38 cellular contexts compared by ENCODE assay signal in genomic region chr9:136724772-136725171, GRCh38. TPM values are rescaled to one million over a fixed set of nuclear protein-coding genes. Genes with fewer than 3 reads are reported as not detected.
DNase-seq lines count a peak whose midpoint lies in the region; ATAC-seq, FAIRE-seq and TF ChIP-seq lines count a peak whose summit lies in the region.
"Had no signal": no experiment of that assay in that cellular context is flagged by ENCODE, and none has a peak within 500 bp of the region (broad histone marks: within the 10 kb centered on the region; RNA-seq: fewer than 3 reads in every experiment).

No MANE protein-coding gene starts in this region.

- TF ChIP-seq RAD21 in HepG2 (CRISPR knock-in tag; IDR thresholded peaks at IDR 0.05), result no peak

- no peaks in the 10 kb centered on the region for H3K9me3 ChIP-seq in HepG2 (ENCODE audit: low read length)
- H3K9me3 ChIP-seq in right lobe of liver, result no peaks in the 10 kb centered on the region
- H3K9me3 ChIP-seq in PC-3 (ENCODE audit: low read length), result no peaks in the 10 kb centered on the region
- no peaks in the 10 kb centered on the region for H3K9me3 ChIP-seq in astrocyte (ENCODE audit: insufficient read depth, low read depth, low read length)
- H3K9me3 ChIP-seq: lower lobe of right lung, pancreas, spleen, testis, uterus had no signal

- H3K4me1 ChIP-seq in HepG2 (ENCODE audit: insufficient read depth, low read length), result peaks cover 42% of the 10 kb centered on the region
- H3K4me1 ChIP-seq in right lobe of liver, result peaks cover 0 to 17% (median 7%) of the 10 kb centered on the region in 4 donors
- H3K4me1 ChIP-seq in PC-3 (ENCODE audit: insufficient read depth, low read length), result peaks cover 25% of the 10 kb centered on the region
- peaks cover 45% of the 10 kb centered on the region for H3K4me1 ChIP-seq in astrocyte (ENCODE audit: insufficient read depth, low read length)

- H3K4me3 Mint-ChIP-seq in astrocyte (ENCODE audit: unreplicated experiment), result peak overlapping the region; percentile 67
- H3K4me3 Mint-ChIP-seq: dendritic cell treated with granulocyte-macrophage colony-stimulating factor and Interleukin-4, amounts not matched to agents 40 ng/mL and 50 ng/mL, for 4 days; stimulated activated memory B cell treated with anti-CD40 and anti-IgM and Interleukin-4, amounts not matched to agents 10 μg/mL and 1 μg/mL and 100 μg/mL, for 72 hours had no signal

- H3K4me1 Mint-ChIP-seq in astrocyte (ENCODE audit: low read depth, unreplicated experiment), result peaks cover 15% of the 10 kb centered on the region

- no peak overlapping the region for H3K4me2 ChIP-seq in HepG2 (ENCODE audit: low read depth, low read length)
- H3K4me2 ChIP-seq in PC-3 (ENCODE audit: low read length), result peak overlapping the region; percentile 22; the same call in 1 of the 2 replicates
- peak overlapping the region; percentile 97 for H3K4me2 ChIP-seq in astrocyte (ENCODE audit: low read length)

- H2AFZ ChIP-seq in HepG2 (ENCODE audit: low read length) (no peak overlapping the region), PC-3 (ENCODE audit: low read length) (no peak overlapping the region), astrocyte (ENCODE audit: low read depth, low read length) (no peak overlapping the region)
- H2AFZ ChIP-seq: GM23248 had no signal

- TF ChIP-seq POLR2A in HepG2 (IDR thresholded peaks at IDR 0.05; ENCODE audit: insufficient read depth in 1 of 2, low read depth in 2 of 2, low read length in 2 of 2) (no peak), right lobe of liver (IDR thresholded peaks at IDR 0.05) (no peak)

- TF ChIP-seq EP300 in HepG2 (IDR thresholded peaks at IDR 0.05; ENCODE audit: low read depth in 2 of 2, low read length in 2 of 2) (no peak), HepG2 (CRISPR knock-in tag; IDR thresholded peaks at IDR 0.05; ENCODE audit: borderline replicate concordance) (no peak)

- H3K79me2 ChIP-seq in HepG2 (ENCODE audit: insufficient read depth, low read length), result peaks cover 27% of the 10 kb centered on the region
- peaks cover 61% of the 10 kb centered on the region for H3K79me2 ChIP-seq in PC-3 (ENCODE audit: low read length)
- peaks cover 62% of the 10 kb centered on the region for H3K79me2 ChIP-seq in astrocyte (ENCODE audit: insufficient read depth, low read length)

- H3K27ac ChIP-seq in HepG2 (ENCODE audit: extremely low read length, insufficient read depth, low read length) (no peak overlapping the region), right lobe of liver (no peak overlapping the region), PC-3 (ENCODE audit: low read length) (no peak overlapping the region), astrocyte (ENCODE audit: low read depth, low read length) (no peak overlapping the region)
- H3K27ac ChIP-seq: GM23248, lower lobe of right lung, pancreas, spleen, testis, uterus had no signal

- no peaks in the 10 kb centered on the region; a peak in 1 of 5 replicates for H3K27me3 ChIP-seq in HepG2 (ENCODE audit: control insufficient read depth in 1 of 2, insufficient read depth in 2 of 2, low read length in 2 of 2)
- H3K27me3 ChIP-seq in right lobe of liver, result no peaks in the 10 kb centered on the region
- no peaks in the 10 kb centered on the region for H3K27me3 ChIP-seq in PC-3 (ENCODE audit: low read length)
- H3K27me3 ChIP-seq in astrocyte (ENCODE audit: insufficient read depth, low read length), result no peaks in the 10 kb centered on the region
- H3K27me3 ChIP-seq: pancreas, testis, uterus had no signal

- ATAC-seq in HepG2 (no peak), right lobe of liver (no peak), PC-3 (no peak), GM18517 (IDR thresholded peaks at IDR 0.05; ENCODE audit: unreplicated experiment) (no peak), sciatic nerve (no peak)
- ATAC-seq: lower lobe of right lung; natural killer cell treated with Interleukin-12 subunit alpha and Interleukin-12 subunit beta and Interleukin-15 and Interleukin-18, amount 100 ng/mL, for 72 hours; pancreas; stimulated activated memory B cell treated with anti-CD40 and anti-IgM and Interleukin-4, amounts not matched to agents 10 μg/mL and 1 μg/mL and 100 μg/mL, for 72 hours had no signal

- H3K9ac ChIP-seq in HepG2 (ENCODE audit: insufficient read depth, low read depth, low read length) (no peak overlapping the region), PC-3 (ENCODE audit: low read length) (no peak overlapping the region), astrocyte (ENCODE audit: low read length) (no peak overlapping the region)

- H3K36me3 Mint-ChIP-seq in astrocyte (ENCODE audit: low read depth, unreplicated experiment), result peaks cover 8% of the 10 kb centered on the region

- WGBS in HepG2 (ENCODE audit: low lambda C conversion rate), result 98% methylated on average over 7 of the region's 7 CpGs
- 64% methylated on average over 5 of the region's 7 CpGs for WGBS in right lobe of liver (ENCODE audit: insufficient coverage, low coverage, low lambda C conversion rate, missing lambda C conversion rate)

- TF ChIP-seq CTCF in HepG2 (CRISPR knock-in tag; IDR thresholded peaks at IDR 0.05) (no peak), right lobe of liver (IDR thresholded peaks at IDR 0.05) (no peak), PC-3 (conservative IDR thresholded peaks at IDR 0.05; ENCODE audit: low read depth, low read length) (no peak), astrocyte (IDR thresholded peaks at IDR 0.05; ENCODE audit: insufficient read depth, low read depth, low read length) (no peak)

- POLR2A ChIA-PET in HepG2 (lab: Yijun Ruan, JAX), result no interaction called here
- POLR2A ChIA-PET in PC-3 (lab: Charles Lee; ENCODE audit: unreplicated experiment), result no interaction called here

- no TSS peak for BruUV-seq in HepG2 (replicated peaks; lab: Mats Ljungman, UMichigan)
- no TSS peak for BruUV-seq in PC-3 (replicated peaks; lab: Mats Ljungman, UMichigan)

- H4K20me1 ChIP-seq in HepG2 (ENCODE audit: insufficient read depth, low read length), result peaks cover 52% of the 10 kb centered on the region
- H4K20me1 ChIP-seq in PC-3 (ENCODE audit: low read length), result peaks cover 52% of the 10 kb centered on the region
- peaks cover 79% of the 10 kb centered on the region for H4K20me1 ChIP-seq in astrocyte (ENCODE audit: insufficient read depth, low read length)

- CTCF ChIA-PET in HepG2 (lab: Yijun Ruan, JAX; ENCODE audit: low intra/inter-chr PET ratio, low total read pairs) (no interaction called here), PC-3 (lab: Charles Lee) (no interaction called here)

- H3K27me3 Mint-ChIP-seq in astrocyte (ENCODE audit: low read depth, unreplicated experiment), result no peaks in the 10 kb centered on the region
- H3K27me3 Mint-ChIP-seq: natural killer cell treated with Interleukin-12 subunit alpha and Interleukin-12 subunit beta and Interleukin-15 and Interleukin-18, amount 100 ng/mL, for 72 hours; stimulated activated memory B cell treated with anti-CD40 and anti-IgM and Interleukin-4, amounts not matched to agents 10 μg/mL and 1 μg/mL and 100 μg/mL, for 72 hours had no signal

- FAIRE-seq in HepG2 (lab: Jason Lieb, UNC) (no peak), astrocyte (lab: Jason Lieb, UNC) (no peak)
- FAIRE-seq: endometrium, HTR-8/SVneo, kidney, pancreas had no signal

- H3K9me2 ChIP-seq in PC-3 (replicated peaks; ENCODE audit: low read length), result no peaks in the 10 kb centered on the region

- in situ Hi-C loops in HepG2 (cut with HindIII; ENCODE audit: extremely low pct_ligation_motif_present, low pct_unique_long_range_greater_than_20kb), result no loop called here

- no peak overlapping the region for H3K27ac Mint-ChIP-seq in astrocyte (ENCODE audit: unreplicated experiment)
- H3K27ac Mint-ChIP-seq: dendritic cell treated with granulocyte-macrophage colony-stimulating factor and Interleukin-4, amounts not matched to agents 40 ng/mL and 50 ng/mL, for 4 days; natural killer cell treated with Interleukin-12 subunit alpha and Interleukin-12 subunit beta and Interleukin-15 and Interleukin-18, amount 100 ng/mL, for 72 hours; stimulated activated memory B cell treated with anti-CD40 and anti-IgM and Interleukin-4, amounts not matched to agents 10 μg/mL and 1 μg/mL and 100 μg/mL, for 72 hours had no signal

- peaks cover 11 to 20% of the 10 kb centered on the region in 2 experiments; a peak in 4 of 5 replicates for H3K36me3 ChIP-seq in HepG2 (replicated peaks in 1 of 2; ENCODE audit: control insufficient read depth in 1 of 2, insufficient read depth in 2 of 2, low read length in 2 of 2)
- peaks cover 0 to 39% (median 24%) of the 10 kb centered on the region in 4 donors for H3K36me3 ChIP-seq in right lobe of liver
- H3K36me3 ChIP-seq in PC-3 (ENCODE audit: low read depth, low read length), result peaks cover 34% of the 10 kb centered on the region
- H3K36me3 ChIP-seq in astrocyte (ENCODE audit: insufficient read depth, low read length), result peaks cover 22% of the 10 kb centered on the region
- H3K36me3 ChIP-seq: uterus had no signal

- no peak overlapping the region for H3K4me3 ChIP-seq in HepG2 (replicated peaks in 1 of 3; ENCODE audit: insufficient read depth in 1 of 3, low read depth in 2 of 3, low read length in 3 of 3)
- H3K4me3 ChIP-seq in right lobe of liver, result no peak overlapping the region
- no peak overlapping the region for H3K4me3 ChIP-seq in PC-3 (ENCODE audit: low read length)
- no peak overlapping the region for H3K4me3 ChIP-seq in astrocyte (ENCODE audit: insufficient read depth, low read depth, low read length)
- H3K4me3 ChIP-seq: testis, uterus had no signal

- intact Hi-C loops in HepG2 (cut with micrococcal nuclease; ENCODE audit: unreplicated experiment) (no loop called here), right lobe of liver (cut with DNase I) (no loop called here), PC-3 (cut with micrococcal nuclease) (no loop called here), sciatic nerve (cut with DNase I) (no loop called here)

- no peaks in the 10 kb centered on the region for H3K9me3 Mint-ChIP-seq in astrocyte (ENCODE audit: unreplicated experiment)
- H3K9me3 Mint-ChIP-seq: dendritic cell treated with granulocyte-macrophage colony-stimulating factor and Interleukin-4, amounts not matched to agents 40 ng/mL and 50 ng/mL, for 4 days; natural killer cell treated with Interleukin-12 subunit alpha and Interleukin-12 subunit beta and Interleukin-15 and Interleukin-18, amount 100 ng/mL, for 72 hours; stimulated activated memory B cell treated with anti-CD40 and anti-IgM and Interleukin-4, amounts not matched to agents 10 μg/mL and 1 μg/mL and 100 μg/mL, for 72 hours had no signal

- no peak for DNase-seq in HepG2 (ENCODE audit: low spot score)
- no peak for DNase-seq in right lobe of liver
- DNase-seq in PC-3, result no peak
- DNase-seq in astrocyte (ENCODE audit: low read depth), result no peak
- no peak for DNase-seq in activated gamma-delta T cell treated with Interleukin-2 at 50 U/mL for 16 hours
- DNase-seq in sciatic nerve (ENCODE audit: low spot score), result no peak
- DNase-seq in nucleus accumbens (lab: John Stamatoyannopoulos, UW), result no peak
- DNase-seq: activated CD4-positive, alpha-beta T cell treated with anti-CD3 and anti-CD28 coated beads, Interleukin-2, amount 50 U/mL, for 48 hours; activated CD4-positive, CD25-positive, alpha-beta regulatory T cell; activated CD8-positive, alpha-beta memory T cell treated with anti-CD3 and anti-CD28 coated beads, Interleukin-2, amount 50 U/mL, for 48 hours; activated naive CD4-positive, alpha-beta T cell treated with Interleukin-2 at 50 U/mL for 16 hours; aorta; caudate nucleus; CD4-positive, CD25-positive, alpha-beta regulatory T cell; DMS 273 treated with DMSO at 0.1 percent for 48 hours; GM23248; kidney; lower lobe of right lung; NCI-H1694 treated with DMSO at 0.1 percent for 48 hours; NCI-H2171 treated with DMSO at 0.1 percent for 48 hours; NCI-H524 treated with DMSO at 0.1 percent for 48 hours; NK-92 treated with Interleukin-12 subunit alpha and Interleukin-12 subunit beta, amount 100 ng/mL, for 24 hours; pancreas; spleen; stimulated activated CD4-positive, alpha-beta T cell treated with anti-CD3 and anti-CD28 coated beads, Interleukin-2, amount 100 ng/mL, for 48 hours; testis; uterus had no signal

- H3F3A ChIP-seq in PC-3 (ENCODE audit: low read length, unreplicated experiment), result peaks cover 21% of the 10 kb centered on the region

RNA-seq across cellular contexts. Expression of gene DIPK1B, which starts 12.4 kb away (rescaled TPM):
- total RNA-seq in HepG2 (2016; rRNA removed; fragmentation: Illumina TruSeq; extraction: Trizol) (0.18 and 0.28 TPM in 2 replicates), right lobe of liver (1 to 10 TPM; 1.4 to 7.7 (median 5.1) TPM), PC-3 (2014; rRNA removed) (19.5 and 26.3 TPM in 2 replicates), astrocyte (22.4 and 23.2 TPM in 2 replicates), sciatic nerve (11.6 TPM)
- total RNA-seq in HepG2 (2016; cell fraction: cytosol; rRNA removed; fragmentation: Illumina TruSeq; extraction: Trizol; ENCODE audit: low read depth), result 0.91 and 1.1 TPM in 2 replicates
- 0.28 and 0.41 TPM in 2 replicates for total RNA-seq in HepG2 (2016; cell fraction: insoluble cytoplasmic fraction; rRNA removed; fragmentation: Illumina TruSeq; extraction: Trizol)
- total RNA-seq in HepG2 (2016; cell fraction: membrane; rRNA removed; fragmentation: Illumina TruSeq; extraction: Trizol), result 0.99 and 1.2 TPM in 2 replicates
- total RNA-seq in HepG2 (2016; cell fraction: nucleus; rRNA removed; fragmentation: Illumina TruSeq; extraction: Trizol), result 0.16 TPM in 1 of 2 replicates, not detected in the other
- polyA plus RNA-seq in HepG2 (2011; rRNA removed), result 3.9 and 7.2 TPM in 2 replicates
- 4.8 and 7.5 TPM in 2 replicates for polyA plus RNA-seq in HepG2 (2011; cell fraction: cytosol; rRNA removed)
- 17.3 and 19.2 TPM in 2 replicates for polyA plus RNA-seq in HepG2 (2011; cell fraction: nucleus; rRNA removed)
- polyA plus RNA-seq in HepG2 (2012), result 3.2 TPM in 2 replicates
- polyA plus RNA-seq in HepG2 (2016; cell fraction: cytosol; fragmentation: Illumina TruSeq; extraction: Trizol; ENCODE audit: low read depth), result 1.3 TPM in 2 replicates
- polyA plus RNA-seq in HepG2 (2016; cell fraction: insoluble cytoplasmic fraction; fragmentation: Illumina TruSeq; extraction: Trizol; ENCODE audit: low read depth), result 0.28 and 0.45 TPM in 2 replicates
- 1.1 TPM in 2 replicates for polyA plus RNA-seq in HepG2 (2016; cell fraction: membrane; fragmentation: Illumina TruSeq; extraction: Trizol; ENCODE audit: low read depth)
- 0.56 and 0.57 TPM in 2 replicates for polyA plus RNA-seq in HepG2 (2016; cell fraction: nucleus; fragmentation: Illumina TruSeq; extraction: Trizol; ENCODE audit: insufficient read depth, low read depth)
- 0.07 and 7.1 TPM in 2 replicates for polyA minus RNA-seq in HepG2 (2011; rRNA and poly(A)+ RNA removed; ENCODE audit: low replicate concordance)
- polyA minus RNA-seq in HepG2 (2011; cell fraction: cytosol; rRNA and poly(A)+ RNA removed), result 2.7 and 3.6 TPM in 2 replicates
- 1.2 TPM in 2 replicates for polyA minus RNA-seq in HepG2 (2011; cell fraction: nucleus; rRNA and poly(A)+ RNA removed)
- total RNA-seq: GM23248; natural killer cell treated with Interleukin-12 subunit alpha and Interleukin-12 subunit beta and Interleukin-15 and Interleukin-18, amount 100 ng/mL, for 72 hours; RPMI7951 had no signal
- polyA plus RNA-seq: GM23248 had no signal

RNA-seq across cellular contexts. Expression of gene LCN10, which starts 18.0 kb away (rescaled TPM):
- 0.14 and 0.53 TPM in 2 replicates for total RNA-seq in HepG2 (2016; rRNA removed; fragmentation: Illumina TruSeq; extraction: Trizol)
- not detected in 2 replicates for total RNA-seq in HepG2 (2016; cell fraction: cytosol; rRNA removed; fragmentation: Illumina TruSeq; extraction: Trizol; ENCODE audit: low read depth)
- total RNA-seq in HepG2 (2016; cell fraction: insoluble cytoplasmic fraction; rRNA removed; fragmentation: Illumina TruSeq; extraction: Trizol), result 0.13 and 0.19 TPM in 2 replicates
- 0.34 TPM in 2 replicates for total RNA-seq in HepG2 (2016; cell fraction: membrane; rRNA removed; fragmentation: Illumina TruSeq; extraction: Trizol)
- 0.22 TPM in 1 of 2 replicates, not detected in the other for total RNA-seq in HepG2 (2016; cell fraction: nucleus; rRNA removed; fragmentation: Illumina TruSeq; extraction: Trizol)
- polyA plus RNA-seq in HepG2 (2011; rRNA removed), result 0.61 and 0.84 TPM in 2 replicates
- polyA plus RNA-seq in HepG2 (2011; cell fraction: cytosol; rRNA removed), result 0.82 and 1.0 TPM in 2 replicates
- polyA plus RNA-seq in HepG2 (2011; cell fraction: nucleus; rRNA removed), result 0.85 and 1.8 TPM in 2 replicates
- polyA plus RNA-seq in HepG2 (2012), result 1.5 and 1.8 TPM in 2 replicates
- polyA plus RNA-seq in HepG2 (2016; cell fraction: cytosol; fragmentation: Illumina TruSeq; extraction: Trizol; ENCODE audit: low read depth), result 0.18 and 0.24 TPM in 2 replicates
- polyA plus RNA-seq in HepG2 (2016; cell fraction: insoluble cytoplasmic fraction; fragmentation: Illumina TruSeq; extraction: Trizol; ENCODE audit: low read depth), result 0.27 and 0.43 TPM in 2 replicates
- 0.15 and 0.43 TPM in 2 replicates for polyA plus RNA-seq in HepG2 (2016; cell fraction: membrane; fragmentation: Illumina TruSeq; extraction: Trizol; ENCODE audit: low read depth)
- polyA plus RNA-seq in HepG2 (2016; cell fraction: nucleus; fragmentation: Illumina TruSeq; extraction: Trizol; ENCODE audit: insufficient read depth, low read depth), result 0.41 and 0.74 TPM in 2 replicates
- polyA minus RNA-seq in HepG2 (2011; rRNA and poly(A)+ RNA removed; ENCODE audit: low replicate concordance), result 0.30 and 1.0 TPM in 2 replicates
- polyA minus RNA-seq in HepG2 (2011; cell fraction: cytosol; rRNA and poly(A)+ RNA removed), result not detected in 2 replicates
- polyA minus RNA-seq in HepG2 (2011; cell fraction: nucleus; rRNA and poly(A)+ RNA removed), result not detected in 2 replicates
- under 1 TPM in 4 of 6 experiments, not detected in 2; 0.23 to 0.81 (median 0.32) TPM for total RNA-seq in right lobe of liver
- not detected in 2 replicates for total RNA-seq in PC-3 (2014; rRNA removed)
- not detected in 2 replicates for total RNA-seq in astrocyte
- total RNA-seq in sciatic nerve, result 5.5 TPM
- total RNA-seq: fibroblast of lung, G401, GM23248, mononuclear cell, RPMI7951 had no signal
- polyA plus RNA-seq: AG04450, fibroblast of lung, GM23248 had no signal

RNA-seq across cellular contexts. Expression of gene LCN6, which starts 23.6 kb away (rescaled TPM):
- not detected in 2 replicates for total RNA-seq in HepG2 (2016; rRNA removed; fragmentation: Illumina TruSeq; extraction: Trizol)
- total RNA-seq in HepG2 (2016; cell fraction: cytosol; rRNA removed; fragmentation: Illumina TruSeq; extraction: Trizol; ENCODE audit: low read depth), result not detected in 2 replicates
- not detected in 2 replicates for total RNA-seq in HepG2 (2016; cell fraction: insoluble cytoplasmic fraction; rRNA removed; fragmentation: Illumina TruSeq; extraction: Trizol)
- total RNA-seq in HepG2 (2016; cell fraction: membrane; rRNA removed; fragmentation: Illumina TruSeq; extraction: Trizol), result not detected in 2 replicates
- total RNA-seq in HepG2 (2016; cell fraction: nucleus; rRNA removed; fragmentation: Illumina TruSeq; extraction: Trizol), result not detected in 2 replicates
- not detected in 2 replicates for polyA plus RNA-seq in HepG2 (2011; rRNA removed)
- polyA plus RNA-seq in HepG2 (2011; cell fraction: cytosol; rRNA removed), result not detected in 2 replicates
- not detected in 2 replicates for polyA plus RNA-seq in HepG2 (2011; cell fraction: nucleus; rRNA removed)
- not detected in 2 replicates for polyA plus RNA-seq in HepG2 (2012)
- polyA plus RNA-seq in HepG2 (2016; cell fraction: cytosol; fragmentation: Illumina TruSeq; extraction: Trizol; ENCODE audit: low read depth), result not detected in 2 replicates
- not detected in 2 replicates for polyA plus RNA-seq in HepG2 (2016; cell fraction: insoluble cytoplasmic fraction; fragmentation: Illumina TruSeq; extraction: Trizol; ENCODE audit: low read depth)
- not detected in 2 replicates for polyA plus RNA-seq in HepG2 (2016; cell fraction: membrane; fragmentation: Illumina TruSeq; extraction: Trizol; ENCODE audit: low read depth)
- not detected in 2 replicates for polyA plus RNA-seq in HepG2 (2016; cell fraction: nucleus; fragmentation: Illumina TruSeq; extraction: Trizol; ENCODE audit: insufficient read depth, low read depth)
- polyA minus RNA-seq in HepG2 (2011; rRNA and poly(A)+ RNA removed; ENCODE audit: low replicate concordance), result not detected in 2 replicates
- not detected in 2 replicates for polyA minus RNA-seq in HepG2 (2011; cell fraction: cytosol; rRNA and poly(A)+ RNA removed)
- polyA minus RNA-seq in HepG2 (2011; cell fraction: nucleus; rRNA and poly(A)+ RNA removed), result not detected in 2 replicates
- under 1 TPM in 2 of 6 experiments, not detected in 4; 0.26 to 0.63 TPM for total RNA-seq in right lobe of liver
- total RNA-seq in PC-3 (2014; rRNA removed), result not detected in 2 replicates
- total RNA-seq in astrocyte, result not detected in 2 replicates
- 7.0 TPM for total RNA-seq in sciatic nerve
- total RNA-seq: CD4-positive, CD25-positive, alpha-beta regulatory T cell; fibroblast of lung; G401; GM23248; mononuclear cell; natural killer cell treated with Interleukin-12 subunit alpha and Interleukin-12 subunit beta and Interleukin-15 and Interleukin-18, amount 100 ng/mL, for 72 hours; RPMI7951 had no signal
- polyA plus RNA-seq: AG04450; CD4-positive, CD25-positive, alpha-beta regulatory T cell; fibroblast of lung; GM23248 had no signal

RNA-seq across cellular contexts. Expression of gene LCN8, which starts 33.3 kb away (rescaled TPM):
- not detected in 2 replicates for total RNA-seq in HepG2 (2016; rRNA removed; fragmentation: Illumina TruSeq; extraction: Trizol)
- not detected in 2 replicates for total RNA-seq in HepG2 (2016; cell fraction: cytosol; rRNA removed; fragmentation: Illumina TruSeq; extraction: Trizol; ENCODE audit: low read depth)
- not detected in 2 replicates for total RNA-seq in HepG2 (2016; cell fraction: insoluble cytoplasmic fraction; rRNA removed; fragmentation: Illumina TruSeq; extraction: Trizol)
- total RNA-seq in HepG2 (2016; cell fraction: membrane; rRNA removed; fragmentation: Illumina TruSeq; extraction: Trizol), result not detected in 2 replicates
- not detected in 2 replicates for total RNA-seq in HepG2 (2016; cell fraction: nucleus; rRNA removed; fragmentation: Illumina TruSeq; extraction: Trizol)
- polyA plus RNA-seq in HepG2 (2011; rRNA removed), result 0.15 TPM in 1 of 2 replicates, not detected in the other
- polyA plus RNA-seq in HepG2 (2011; cell fraction: cytosol; rRNA removed), result 0.01 TPM in 1 of 2 replicates, not detected in the other
- 0.64 and 1.8 TPM in 2 replicates for polyA plus RNA-seq in HepG2 (2011; cell fraction: nucleus; rRNA removed)
- not detected in 2 replicates for polyA plus RNA-seq in HepG2 (2012)
- polyA plus RNA-seq in HepG2 (2016; cell fraction: cytosol; fragmentation: Illumina TruSeq; extraction: Trizol; ENCODE audit: low read depth), result not detected in 2 replicates
- polyA plus RNA-seq in HepG2 (2016; cell fraction: insoluble cytoplasmic fraction; fragmentation: Illumina TruSeq; extraction: Trizol; ENCODE audit: low read depth), result not detected in 2 replicates
- not detected in 2 replicates for polyA plus RNA-seq in HepG2 (2016; cell fraction: membrane; fragmentation: Illumina TruSeq; extraction: Trizol; ENCODE audit: low read depth)
- polyA plus RNA-seq in HepG2 (2016; cell fraction: nucleus; fragmentation: Illumina TruSeq; extraction: Trizol; ENCODE audit: insufficient read depth, low read depth), result not detected in 2 replicates
- not detected in 2 replicates for polyA minus RNA-seq in HepG2 (2011; rRNA and poly(A)+ RNA removed; ENCODE audit: low replicate concordance)
- polyA minus RNA-seq in HepG2 (2011; cell fraction: cytosol; rRNA and poly(A)+ RNA removed), result not detected in 2 replicates
- not detected in 2 replicates for polyA minus RNA-seq in HepG2 (2011; cell fraction: nucleus; rRNA and poly(A)+ RNA removed)
- not detected for total RNA-seq in right lobe of liver
- total RNA-seq in PC-3 (2014; rRNA removed), result not detected in 2 replicates
- not detected in 2 replicates for total RNA-seq in astrocyte
- not detected for total RNA-seq in sciatic nerve
- total RNA-seq: aorta; CD4-positive, CD25-positive, alpha-beta regulatory T cell; fibroblast of lung; G401; GM23248; kidney; lower lobe of right lung; mononuclear cell; natural killer cell treated with Interleukin-12 subunit alpha and Interleukin-12 subunit beta and Interleukin-15 and Interleukin-18, amount 100 ng/mL, for 72 hours; pancreas; RPMI7951; testis had no signal
- polyA plus RNA-seq: AG04450; CD4-positive, CD25-positive, alpha-beta regulatory T cell; fibroblast of lung; GM23248; pancreas had no signal

RNA-seq across cellular contexts. Expression of gene AGPAT2, which starts 37.5 kb away (rescaled TPM):
- total RNA-seq in HepG2 (2016; rRNA removed; fragmentation: Illumina TruSeq; extraction: Trizol) (2.5 and 3.9 TPM in 2 replicates), right lobe of liver (100 to 1,000 TPM; 117 to 379 (median 184) TPM), PC-3 (2014; rRNA removed) (103 and 106 TPM in 2 replicates), astrocyte (30.8 and 38.0 TPM in 2 replicates), sciatic nerve (33.9 TPM)
- 5.2 and 5.9 TPM in 2 replicates for total RNA-seq in HepG2 (2016; cell fraction: cytosol; rRNA removed; fragmentation: Illumina TruSeq; extraction: Trizol; ENCODE audit: low read depth)
- total RNA-seq in HepG2 (2016; cell fraction: insoluble cytoplasmic fraction; rRNA removed; fragmentation: Illumina TruSeq; extraction: Trizol), result 2.1 and 3.5 TPM in 2 replicates
- 6.3 and 6.7 TPM in 2 replicates for total RNA-seq in HepG2 (2016; cell fraction: membrane; rRNA removed; fragmentation: Illumina TruSeq; extraction: Trizol)
- total RNA-seq in HepG2 (2016; cell fraction: nucleus; rRNA removed; fragmentation: Illumina TruSeq; extraction: Trizol), result 3.1 and 3.9 TPM in 2 replicates
- polyA plus RNA-seq in HepG2 (2011; rRNA removed), result 25.8 and 33.0 TPM in 2 replicates
- 34.1 and 37.6 TPM in 2 replicates for polyA plus RNA-seq in HepG2 (2011; cell fraction: cytosol; rRNA removed)
- polyA plus RNA-seq in HepG2 (2011; cell fraction: nucleus; rRNA removed), result 32.1 and 35.6 TPM in 2 replicates
- 9.3 and 10.6 TPM in 2 replicates for polyA plus RNA-seq in HepG2 (2012)
- 8.4 and 9.1 TPM in 2 replicates for polyA plus RNA-seq in HepG2 (2016; cell fraction: cytosol; fragmentation: Illumina TruSeq; extraction: Trizol; ENCODE audit: low read depth)
- polyA plus RNA-seq in HepG2 (2016; cell fraction: insoluble cytoplasmic fraction; fragmentation: Illumina TruSeq; extraction: Trizol; ENCODE audit: low read depth), result 3.6 and 3.8 TPM in 2 replicates
- 9.7 and 9.8 TPM in 2 replicates for polyA plus RNA-seq in HepG2 (2016; cell fraction: membrane; fragmentation: Illumina TruSeq; extraction: Trizol; ENCODE audit: low read depth)
- 8.2 and 8.4 TPM in 2 replicates for polyA plus RNA-seq in HepG2 (2016; cell fraction: nucleus; fragmentation: Illumina TruSeq; extraction: Trizol; ENCODE audit: insufficient read depth, low read depth)
- 34.1 and 96.5 TPM in 2 replicates for polyA minus RNA-seq in HepG2 (2011; rRNA and poly(A)+ RNA removed; ENCODE audit: low replicate concordance)
- 12.3 and 17.9 TPM in 2 replicates for polyA minus RNA-seq in HepG2 (2011; cell fraction: cytosol; rRNA and poly(A)+ RNA removed)
- polyA minus RNA-seq in HepG2 (2011; cell fraction: nucleus; rRNA and poly(A)+ RNA removed), result 6.1 and 6.2 TPM in 2 replicates
